8 cellular contexts compared by ENCODE assay signal in genomic region chr4:109559983-109560686, GRCh38. TPM values are rescaled to one million over a fixed set of nuclear protein-coding genes. Genes with fewer than 3 reads are reported as not detected.
DNase-seq lines count a peak whose midpoint lies in the region; ATAC-seq and TF ChIP-seq lines count a peak whose summit lies in the region.

A gene with protein sequence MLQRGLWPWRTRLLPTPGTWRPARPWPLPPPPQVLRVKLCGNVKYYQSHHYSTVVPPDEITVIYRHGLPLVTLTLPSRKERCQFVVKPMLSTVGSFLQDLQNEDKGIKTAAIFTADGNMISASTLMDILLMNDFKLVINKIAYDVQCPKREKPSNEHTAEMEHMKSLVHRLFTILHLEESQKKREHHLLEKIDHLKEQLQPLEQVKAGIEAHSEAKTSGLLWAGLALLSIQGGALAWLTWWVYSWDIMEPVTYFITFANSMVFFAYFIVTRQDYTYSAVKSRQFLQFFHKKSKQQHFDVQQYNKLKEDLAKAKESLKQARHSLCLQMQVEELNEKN (plus strand): TSS chr4:109560246. CDS start chr4:109560338, 92 bp downstream.

- intact Hi-C loops in left ventricle myocardium inferior (cut with micrococcal nuclease): no loop called here
- intact Hi-C loops in prostate gland (cut with DNase I): no loop called here

- peak; percentile 94 for ATAC-seq in HG02610 (IDR thresholded peaks at IDR 0.05; ENCODE audit: unreplicated experiment)

- H3K36me3 ChIP-seq in left ventricle myocardium inferior (no peaks in the 10 kb centered on the region), prostate gland (no peaks in the 10 kb centered on the region)

- H3K27ac ChIP-seq in adipose tissue (ENCODE audit: low read depth, low read length) (peak within 1 kb of the TSS; percentile 70), left ventricle myocardium inferior (replicated peaks) (peak within 1 kb of the TSS; percentile 90), prostate gland (peak within 1 kb of the TSS; percentile 66 to 75)

- H3K4me1 ChIP-seq in left ventricle myocardium inferior (peaks cover 25% of the 10 kb centered on the region), prostate gland (replicated peaks) (no peaks in the 10 kb centered on the region)

- peak; percentile 82 for TF ChIP-seq POLR2A in prostate gland (IDR thresholded peaks at IDR 0.05)

- DNase-seq in NCI-H1048 (lab: John Stamatoyannopoulos, UW): peak; percentile 78
- peak; percentile 86 to 96 (median 89) for DNase-seq in T-helper 1 cell
- peak; percentile 89 for DNase-seq in left ventricle myocardium inferior
- DNase-seq in prostate gland (ENCODE audit: low spot score): peak; percentile 73
- peak; percentile 83 for DNase-seq in ureter (ENCODE audit: low spot score)

- H3K4me3 ChIP-seq in left ventricle myocardium inferior: peak within 1 kb of the TSS; percentile 86
- peak within 1 kb of the TSS; percentile 51 to 53 for H3K4me3 ChIP-seq in prostate gland

- H3K9me3 ChIP-seq in left ventricle myocardium inferior (replicated peaks) (no peaks in the 10 kb centered on the region), prostate gland (no peaks in the 10 kb centered on the region)

- TF ChIP-seq CTCF in GM12873 (IDR thresholded peaks at IDR 0.05; ENCODE audit: insufficient read depth, low read depth, low read length, missing control alignments): peak; percentile 11
- TF ChIP-seq CTCF in left ventricle myocardium inferior (IDR thresholded peaks at IDR 0.05; ENCODE audit: borderline replicate concordance): no peak
- peak in 1 of 4 experiments; percentile 20 for TF ChIP-seq CTCF in prostate gland (IDR thresholded peaks at IDR 0.05)

- H3K27me3 ChIP-seq in left ventricle myocardium inferior (ENCODE audit: low read depth) (peaks cover 14% of the 10 kb centered on the region), prostate gland (replicated peaks; ENCODE audit: insufficient read depth) (no peaks in the 10 kb centered on the region)

- WGBS in adipose tissue, 3 donors: 0% methylated on average over 55 to 73 of the region's 73 CpGs
- WGBS in prostate gland: under 1% methylated on average over 68 of the region's 73 CpGs

RNA-seq across cellular contexts. Expression of the gene that starts here (rescaled TPM):
- polyA plus RNA-seq in adipose tissue: 10 to 100 TPM in 2 of 3 donors, 1 to 10 TPM in 1; 2.2 to 20.9 (median 17.6) TPM
- total RNA-seq in left ventricle myocardium inferior (3.3 TPM), prostate gland (10 to 100 TPM; 15.5 to 18.5 TPM), ureter (9.0 TPM)

Comparison
In these comparisons a context has a peak if more than half of its experiments do, and no peak if none do; other contexts are left out.
1. Peak in every context shown above with its lines: DNase-seq, ATAC-seq, H3K4me3 ChIP-seq and H3K27ac ChIP-seq.